In genomic region chr7:150428671-150429451, GRCh38 we compare ENCODE assay signal across 8 cellular contexts. TPM values are rescaled to one million over a fixed set of nuclear protein-coding genes. Genes with fewer than 3 reads are reported as not detected.
A peak's percentile ranks its signal among the peaks of the same experiment; 100 is the strongest.
DNase-seq lines count a peak whose midpoint lies in the region; ATAC-seq, FAIRE-seq and TF ChIP-seq lines count a peak whose summit lies in the region.

No MANE protein-coding gene starts in this region.

- FAIRE-seq in K562 (lab: Jason Lieb, UNC) = no peak

- peak; percentile 41 for DNase-seq in GM06990 (ENCODE audit: extremely low read depth, insufficient read length)
- DNase-seq in NCI-H345 treated with DMSO at 0.1 percent for 48 hours (lab: John Stamatoyannopoulos, UW; ENCODE audit: unreplicated experiment) = peak; percentile 46
- peak in 1 of 4 experiments; percentile 13 for DNase-seq in K562 (ENCODE audit: extremely low read depth in 1 of 4, low spot score in 3 of 4)
- peak; percentile 65 for DNase-seq in mesendoderm
- DNase-seq in ovary = no peak
- DNase-seq in NCI-H1694 (lab: John Stamatoyannopoulos, UW) = no peak

- H3K9me3 ChIP-seq in K562 (replicated peaks; ENCODE audit: control insufficient read depth, insufficient read depth, low read depth, low read length) (no peaks in the 10 kb centered on the region), ovary (no peaks in the 10 kb centered on the region)

- TF ChIP-seq RAD21 in K562 (CRISPR knock-in tag; conservative IDR thresholded peaks at IDR 0.05 in 1 of 2, IDR thresholded peaks at IDR 0.05 in 1 of 2) = no peak

- no peak overlapping the region for H3K56ac ChIP-seq in mesendoderm (ENCODE audit: low read length)

- H4K5ac ChIP-seq in mesendoderm (ENCODE audit: low read length) = no peak overlapping the region

- peak; percentile 47 for ATAC-seq in HG02623 (IDR thresholded peaks at IDR 0.05; ENCODE audit: unreplicated experiment)
- no peak for ATAC-seq in K562
- ATAC-seq in HG03280 (IDR thresholded peaks at IDR 0.05; ENCODE audit: unreplicated experiment) = no peak

- H3K4me3 ChIP-seq in GM06990 (replicated peaks; ENCODE audit: low read depth, low read length) = no peak overlapping the region
- H3K4me3 ChIP-seq in K562 = no peak overlapping the region
- H3K4me3 ChIP-seq in mesendoderm (ENCODE audit: low read length) = no peak overlapping the region
- no peak overlapping the region for H3K4me3 ChIP-seq in ovary

- H3K27ac ChIP-seq in K562 (ENCODE audit: extremely low read depth, low read depth, low read length) (no peak overlapping the region), mesendoderm (ENCODE audit: low read depth, low read length) (no peak overlapping the region), ovary (no peak overlapping the region)

- peak overlapping the region in 1 of 2 experiments; percentile 10; a peak in 1 of 4 replicates for H3K9ac ChIP-seq in K562 (ENCODE audit: insufficient read depth in 1 of 2, low read depth in 2 of 2, low read length in 2 of 2)
- no peak overlapping the region for H3K9ac ChIP-seq in mesendoderm (ENCODE audit: low read length)

- peak overlapping the region; percentile 7; the same call in 1 of the 2 replicates for H2AFZ ChIP-seq in K562 (ENCODE audit: low read depth, low read length)

- in situ Hi-C loops in K562 (cut with MboI) = no loop called here

- no peak overlapping the region for H2BK15ac ChIP-seq in mesendoderm (replicated peaks; ENCODE audit: low read depth)

- WGBS in K562 (ENCODE audit: insufficient coverage, low coverage, missing lambda C conversion rate) = 19% methylated on average over 11 of the region's 11 CpGs
- WGBS in mesendoderm (ENCODE audit: extremely low coverage, insufficient coverage, low lambda C conversion rate) = no CpG with 5 or more reads among the region's 11 CpGs
- WGBS in ovary, 3 donors = 14 to 28% (median 19%) methylated on average over 11 of the region's 11 CpGs

- BruUV-seq in K562 (replicated peaks; lab: Mats Ljungman, UMichigan) = no TSS peak

- no peaks in the 10 kb centered on the region for H3K9me1 ChIP-seq in K562 (ENCODE audit: control insufficient read depth, insufficient read depth, low read length)

- TF ChIP-seq POLR2A in K562 (conservative IDR thresholded peaks at IDR 0.05) = no peak
- no peak for TF ChIP-seq POLR2A in ovary (IDR thresholded peaks at IDR 0.05)

- no peak overlapping the region for H3K18ac ChIP-seq in mesendoderm (ENCODE audit: low read length)

- H3K4me2 ChIP-seq in K562 (ENCODE audit: insufficient read depth, low read length) (no peak overlapping the region), mesendoderm (ENCODE audit: low read length) (no peak overlapping the region)

- no peaks in the 10 kb centered on the region for H3K79me1 ChIP-seq in mesendoderm (ENCODE audit: low read length)

- POLR2A ChIA-PET in K562 (lab: Yijun Ruan, JAX) = interaction anchor here (0.6 to 1.6 kb wide), 5 partner anchors 9 to 36 kb away, joined by 3 to 5 read pairs (median 3); no protein-coding TSS in a partner anchor

- TF ChIP-seq CTCF in GM06990 (IDR thresholded peaks at IDR 0.05; ENCODE audit: insufficient read depth, low read length, poor library complexity, severe bottlenecking) (no peak), K562 (IDR thresholded peaks at IDR 0.05 in 2 of 3, conservative IDR thresholded peaks at IDR 0.05 in 1 of 3; ENCODE audit: insufficient read depth in 2 of 3, low read depth in 1 of 3, low read length in 3 of 3) (no peak), ovary (IDR thresholded peaks at IDR 0.05) (no peak)

- H3K4me1 ChIP-seq in K562 (replicated peaks in 1 of 2; ENCODE audit: control insufficient read depth in 2 of 2, insufficient read depth in 2 of 2, low read length in 2 of 2) = peaks cover 21 to 23% of the 10 kb centered on the region in 2 experiments
- no peaks in the 10 kb centered on the region for H3K4me1 ChIP-seq in mesendoderm (ENCODE audit: control insufficient read depth, low read depth, low read length)
- H3K4me1 ChIP-seq in ovary (ENCODE audit: insufficient read depth) = no peaks in the 10 kb centered on the region

- no peak overlapping the region for H2AK5ac ChIP-seq in mesendoderm (ENCODE audit: low read length)

- H2BK5ac ChIP-seq in mesendoderm (ENCODE audit: low read length) = no peak overlapping the region

- no peak overlapping the region for H3K4ac ChIP-seq in mesendoderm (ENCODE audit: low read depth, low read length)

- intact Hi-C loops in K562 (cut with micrococcal nuclease) = no loop called here
- intact Hi-C loops in ovary (cut with DNase I) = no loop called here

- CTCF ChIA-PET in K562 (lab: Yijun Ruan, JAX; ENCODE audit: low intra/inter-chr PET ratio) = no interaction called here

- H4K8ac ChIP-seq in mesendoderm (ENCODE audit: low read depth, low read length) = no peak overlapping the region

- no peaks in the 10 kb centered on the region for H4K20me1 ChIP-seq in K562 (replicated peaks; ENCODE audit: control insufficient read depth, insufficient read depth, low read length)

- no peaks in the 10 kb centered on the region for H3K79me2 ChIP-seq in K562 (ENCODE audit: control insufficient read depth, insufficient read depth, low read length)
- no peaks in the 10 kb centered on the region for H3K79me2 ChIP-seq in mesendoderm (ENCODE audit: control insufficient read depth, insufficient read depth, low read length)

- no peak overlapping the region for H2BK120ac ChIP-seq in mesendoderm (ENCODE audit: low read depth, low read length)

- H3K36me3 ChIP-seq in GM06990 (ENCODE audit: control insufficient read depth, insufficient read depth, low read length) (no peaks in the 10 kb centered on the region), K562 (ENCODE audit: control insufficient read depth, insufficient read depth, low read length) (no peaks in the 10 kb centered on the region), mesendoderm (ENCODE audit: control insufficient read depth, insufficient read depth, low read length) (no peaks in the 10 kb centered on the region), ovary (no peaks in the 10 kb centered on the region)

- H3K23ac ChIP-seq in mesendoderm (ENCODE audit: low read length) = no peak overlapping the region

- TF ChIP-seq EP300 in K562 (IDR thresholded peaks at IDR 0.05; ENCODE audit: low read length) (no peak), ovary (IDR thresholded peaks at IDR 0.05) (no peak)

- H3K27me3 ChIP-seq in GM06990 (replicated peaks; ENCODE audit: control insufficient read depth, insufficient read depth, low read length) (no peaks in the 10 kb centered on the region), K562 (ENCODE audit: control insufficient read depth in 2 of 2, insufficient read depth in 2 of 2, low read length in 2 of 2) (no peaks in the 10 kb centered on the region), mesendoderm (ENCODE audit: insufficient read depth, low read length, poor library complexity) (no peaks in the 10 kb centered on the region), ovary (no peaks in the 10 kb centered on the region)

TF ChIP-seq in K562, 482 proteins besides CTCF, POLR2A, EP300 and RAD21 (continues in another document):
- TF ChIP-seq CCNT2 (IDR thresholded peaks at IDR 0.05; ENCODE audit: borderline replicate concordance, extremely low read depth, insufficient read length, low read depth, low read length) = no peak

RNA-seq across cellular contexts. Expression of gene GIMAP8, which starts 21.6 kb away (rescaled TPM):
- not detected in 2 replicates for total RNA-seq in K562 (2011; cell fraction: chromatin; rRNA removed; ENCODE audit: low replicate concordance)
- not detected in 2 replicates for total RNA-seq in K562 (2011; cell fraction: nucleolus; rRNA removed)
- total RNA-seq in K562 (2011; cell fraction: nucleoplasm; rRNA removed) = not detected in 2 replicates
- total RNA-seq in K562 (2014; rRNA removed) = not detected in 2 replicates
- not detected in 2 replicates for total RNA-seq in K562 (2014; rRNA removed; fragmentation: Illumina TruSeq; extraction: Trizol)
- not detected in 2 replicates for total RNA-seq in K562 (2015; rRNA removed; fragmentation: Illumina TruSeq; extraction: Trizol)
- total RNA-seq in K562 (2021) = 0.16 TPM in 1 of 2 replicates, not detected in the other
- polyA plus RNA-seq in K562 (2011; rRNA removed) = not detected in 2 replicates
- polyA plus RNA-seq in K562 (2011; cell fraction: cytosol; rRNA removed) = not detected in 2 replicates
- not detected in 2 replicates for polyA plus RNA-seq in K562 (2011; cell fraction: nucleus; rRNA removed)
- 0.01 TPM in 2 replicates for polyA plus RNA-seq in K562 (2012)
- not detected in 2 replicates for polyA plus RNA-seq in K562 (2014; fragmentation: Illumina TruSeq; extraction: Trizol)
- not detected for polyA plus RNA-seq in K562 (2014; fragmentation: Nextera tagmentation; extraction: Ambion mirVana)
- not detected in 2 replicates for polyA plus RNA-seq in K562 (2014; rRNA removed)
- polyA minus RNA-seq in K562 (2011; rRNA and poly(A)+ RNA removed) = not detected in 2 replicates
- not detected in 2 replicates for polyA minus RNA-seq in K562 (2011; cell fraction: cytosol; rRNA and poly(A)+ RNA removed)
- not detected in 2 replicates for polyA minus RNA-seq in K562 (2011; cell fraction: nucleus; rRNA and poly(A)+ RNA removed)
- 0.01 TPM for polyA plus RNA-seq in mesendoderm (2013, experiment 1 of 2)
- not detected for polyA plus RNA-seq in mesendoderm (2013, experiment 2 of 2)
- total RNA-seq in ovary = 10 to 100 TPM in 1 of 7 donors, 1 to 10 TPM in 6; 2.1 to 10.3 (median 5.5) TPM
- polyA plus RNA-seq in ovary = 10 to 100 TPM; 12.2 to 22.8 TPM

RNA-seq across cellular contexts. Expression of gene ZNF775, which starts 49.7 kb away (rescaled TPM):
- 3.1 and 10.5 TPM in 2 replicates for total RNA-seq in K562 (2011; cell fraction: chromatin; rRNA removed; ENCODE audit: low replicate concordance)
- total RNA-seq in K562 (2011; cell fraction: nucleolus; rRNA removed) = 12.0 and 14.7 TPM in 2 replicates
- total RNA-seq in K562 (2011; cell fraction: nucleoplasm; rRNA removed) = 5.9 TPM in 2 replicates
- total RNA-seq in K562 (2014; rRNA removed) = 18.6 and 21.8 TPM in 2 replicates
- 1.1 and 1.8 TPM in 2 replicates for total RNA-seq in K562 (2014; rRNA removed; fragmentation: Illumina TruSeq; extraction: Trizol)
- 5.5 and 5.7 TPM in 2 replicates for total RNA-seq in K562 (2015; rRNA removed; fragmentation: Illumina TruSeq; extraction: Trizol)
- 18.7 and 19.2 TPM in 2 replicates for total RNA-seq in K562 (2021)
- polyA plus RNA-seq in K562 (2011; rRNA removed) = 4.9 and 8.3 TPM in 2 replicates
- 7.9 and 29.5 TPM in 2 replicates for polyA plus RNA-seq in K562 (2011; cell fraction: cytosol; rRNA removed)
- 9.1 and 15.1 TPM in 2 replicates for polyA plus RNA-seq in K562 (2011; cell fraction: nucleus; rRNA removed)
- polyA plus RNA-seq in K562 (2012) = 11.8 and 13.9 TPM in 2 replicates
- polyA plus RNA-seq in K562 (2014; fragmentation: Illumina TruSeq; extraction: Trizol) = 1.5 and 3.5 TPM in 2 replicates
- polyA plus RNA-seq in K562 (2014; fragmentation: Nextera tagmentation; extraction: Ambion mirVana) = under 1 TPM; 0.04 to 0.20 TPM
- polyA plus RNA-seq in K562 (2014; rRNA removed) = 13.1 and 13.2 TPM in 2 replicates
- polyA minus RNA-seq in K562 (2011; rRNA and poly(A)+ RNA removed) = 1.3 and 1.6 TPM in 2 replicates
- 7.2 and 17.1 TPM in 2 replicates for polyA minus RNA-seq in K562 (2011; cell fraction: cytosol; rRNA and poly(A)+ RNA removed)
- 4.3 and 5.3 TPM in 2 replicates for polyA minus RNA-seq in K562 (2011; cell fraction: nucleus; rRNA and poly(A)+ RNA removed)
- 4.2 TPM for polyA plus RNA-seq in mesendoderm (2013, experiment 1 of 2)
- 4.2 TPM for polyA plus RNA-seq in mesendoderm (2013, experiment 2 of 2)
- 10 to 100 TPM in 5 of 7 donors, 1 to 10 TPM in 2; 5.5 to 13.9 (median 10.9) TPM for total RNA-seq in ovary
- polyA plus RNA-seq in ovary = 10 to 100 TPM in 1 of 2 donors, under 1 TPM in 1; 0.28 to 11.2 TPM

Comparison
In these comparisons a context has a peak if more than half of its experiments do, and no peak if none do; other contexts are left out.
1. DNase-seq: peak in GM06990 (single experiment), NCI-H345 treated with DMSO at 0.1 percent for 48 hours (single experiment) and mesendoderm (single experiment); none in ovary (0 of 5) and NCI-H1694 (single experiment).